ENCODE assay signal across 22 cellular contexts in genomic region chr10:121084675-121085070, GRCh38.
DNase-seq lines count a peak whose midpoint lies in the region; ATAC-seq and TF ChIP-seq lines count a peak whose summit lies in the region.
"Had no signal": no experiment of that assay in that cellular context is flagged by ENCODE, and none has a peak within 500 bp of the region (broad histone marks: within the 10 kb centered on the region; RNA-seq: fewer than 3 reads in every experiment).

No MANE protein-coding gene starts in this region.

- H3K4me1 ChIP-seq in Caco-2 (peaks cover 66% of the 10 kb centered on the region), mesendoderm (ENCODE audit: control insufficient read depth, low read depth, low read length) (peaks cover 5% of the 10 kb centered on the region), suprapubic skin (no peaks in the 10 kb centered on the region)
- H3K4me1 ChIP-seq in naive thymus-derived CD4-positive, alpha-beta T cell (ENCODE audit: control insufficient read depth in 2 of 2, insufficient read depth in 2 of 2, low read length in 2 of 2), result no peaks in the 10 kb centered on the region
- H3K4me1 ChIP-seq: HAP-1, SJSA1 had no signal

- no peak overlapping the region for H2BK120ac ChIP-seq in mesendoderm (ENCODE audit: low read depth, low read length)

- H3K27ac Mint-ChIP-seq in Caco-2 (ENCODE audit: unreplicated experiment), result peak overlapping the region; percentile 39
- no peak overlapping the region for H3K27ac Mint-ChIP-seq in naive thymus-derived CD4-positive, alpha-beta T cell
- H3K27ac Mint-ChIP-seq: GM23338, HFFc6 had no signal

- TF ChIP-seq CTCF in Caco-2 (IDR thresholded peaks at IDR 0.05; ENCODE audit: insufficient read depth in 1 of 2, low read depth in 1 of 2, low read length in 1 of 2, severe bottlenecking in 1 of 2, unreplicated experiment in 1 of 2) (no peak), suprapubic skin (IDR thresholded peaks at IDR 0.05) (no peak)

- H3K79me1 ChIP-seq in mesendoderm (ENCODE audit: low read length), result no peaks in the 10 kb centered on the region

- H2AK5ac ChIP-seq in mesendoderm (ENCODE audit: low read length), result no peak overlapping the region

- no peak overlapping the region for H3K4me2 ChIP-seq in mesendoderm (ENCODE audit: low read length)
- H3K4me2 ChIP-seq: GM23338, PC-9 had no signal

- peak overlapping the region; percentile 13 for H2BK5ac ChIP-seq in mesendoderm (ENCODE audit: low read length)

- CTCF ChIA-PET in Caco-2 (lab: Charles Lee), result interaction anchor here (1.6 kb wide), 1 partner anchor 12 kb away, joined by 4 read pairs; no protein-coding TSS in a partner anchor
- CTCF ChIA-PET in naive thymus-derived CD4-positive, alpha-beta T cell (lab: Charles Lee), result no interaction called here

- H3K36me3 Mint-ChIP-seq in Caco-2 (ENCODE audit: insufficient read depth, unreplicated experiment), result no peaks in the 10 kb centered on the region
- no peaks in the 10 kb centered on the region for H3K36me3 Mint-ChIP-seq in naive thymus-derived CD4-positive, alpha-beta T cell

- H3K9ac ChIP-seq in mesendoderm (ENCODE audit: low read length), result no peak overlapping the region

- peaks cover 53% of the 10 kb centered on the region for H3K4me1 Mint-ChIP-seq in Caco-2 (ENCODE audit: low read depth, unreplicated experiment)
- H3K4me1 Mint-ChIP-seq in naive thymus-derived CD4-positive, alpha-beta T cell, result no peaks in the 10 kb centered on the region

- TF ChIP-seq EP300 in suprapubic skin (IDR thresholded peaks at IDR 0.05), result no peak

- intact Hi-C loops in Caco-2 (cut with micrococcal nuclease; ENCODE audit: unreplicated experiment) (loop anchor here (5.0 kb wide), 1 partner anchor 353 kb away; no protein-coding TSS in a partner anchor), Right ventricle myocardium inferior (cut with DNase I) (no loop called here)
- intact Hi-C loops in naive thymus-derived CD4-positive, alpha-beta T cell (cut with micrococcal nuclease), result no loop called here

- H3K4me3 ChIP-seq in Caco-2 (ENCODE audit: low read depth, low read length), result no peak overlapping the region
- H3K4me3 ChIP-seq in mesendoderm (ENCODE audit: low read length), result no peak overlapping the region
- no peak overlapping the region for H3K4me3 ChIP-seq in suprapubic skin
- H3K4me3 ChIP-seq in naive thymus-derived CD4-positive, alpha-beta T cell (ENCODE audit: low read length), result no peak overlapping the region
- H3K4me3 ChIP-seq: GM12878, GM23338, HAP-1, MG63, PC-9, SJSA1 had no signal

- DNase-seq in Caco-2, result no peak
- peak; percentile 26 for DNase-seq in cerebellum (ENCODE audit: low spot score)
- DNase-seq in mesendoderm, result no peak
- peak; percentile 61 for DNase-seq in superior temporal gyrus (ENCODE audit: extremely low spot score)
- no peak for DNase-seq in suprapubic skin (ENCODE audit: low spot score in 2 of 2)
- DNase-seq in Right ventricle myocardium inferior (ENCODE audit: missing footprints), result no peak
- no peak for DNase-seq in naive thymus-derived CD4-positive, alpha-beta T cell
- DNase-seq: 8988T; ACHN; DMS53; HFFc6; KBM-7; MG63; NCI-H1105 treated with DMSO at 0.1 percent for 48 hours; NCI-H2029; NK-92 treated with Interleukin-12 subunit alpha and Interleukin-12 subunit beta, amount 100 ng/mL, for 24 hours; PC-9; Right ventricle myocardium superior had no signal

- H3K27ac ChIP-seq in mesendoderm (ENCODE audit: low read depth, low read length), result no peak overlapping the region
- no peak overlapping the region for H3K27ac ChIP-seq in suprapubic skin
- H3K27ac ChIP-seq in naive thymus-derived CD4-positive, alpha-beta T cell (ENCODE audit: low read depth, low read length), result no peak overlapping the region
- H3K27ac ChIP-seq: PC-9, SJSA1 had no signal

- no peak overlapping the region for H4K5ac ChIP-seq in mesendoderm (ENCODE audit: low read length)

- H3K4ac ChIP-seq in mesendoderm (ENCODE audit: low read depth, low read length), result no peak overlapping the region

- POLR2A ChIA-PET in Caco-2 (lab: Charles Lee), result interaction anchor here (0.5 kb wide), 1 partner anchor 19 kb away, joined by 3 read pairs; no protein-coding TSS in a partner anchor
- POLR2A ChIA-PET in naive thymus-derived CD4-positive, alpha-beta T cell (lab: Charles Lee), result no interaction called here

- H3K36me3 ChIP-seq in Caco-2 (ENCODE audit: control insufficient read depth, insufficient read depth, low read length) (no peaks in the 10 kb centered on the region), mesendoderm (ENCODE audit: control insufficient read depth, insufficient read depth, low read length) (no peaks in the 10 kb centered on the region), suprapubic skin (no peaks in the 10 kb centered on the region)
- H3K36me3 ChIP-seq in naive thymus-derived CD4-positive, alpha-beta T cell (ENCODE audit: control insufficient read depth in 2 of 3, insufficient read depth in 3 of 3, low read length in 3 of 3), result no peaks in the 10 kb centered on the region
- H3K36me3 ChIP-seq: HAP-1, MG63, SJSA1 had no signal

- H3K56ac ChIP-seq in mesendoderm (ENCODE audit: low read length), result no peak overlapping the region

- H3K4me3 Mint-ChIP-seq in Caco-2 (ENCODE audit: unreplicated experiment), result no peak overlapping the region
- H3K4me3 Mint-ChIP-seq in naive thymus-derived CD4-positive, alpha-beta T cell, result no peak overlapping the region
- H3K4me3 Mint-ChIP-seq: GM23338, HFFc6 had no signal

- H2BK15ac ChIP-seq in mesendoderm (replicated peaks; ENCODE audit: low read depth), result no peak overlapping the region

- no peaks in the 10 kb centered on the region for H3K79me2 ChIP-seq in mesendoderm (ENCODE audit: control insufficient read depth, insufficient read depth, low read length)

- H3K27me3 Mint-ChIP-seq in Caco-2 (ENCODE audit: insufficient read depth, unreplicated experiment), result no peaks in the 10 kb centered on the region
- H3K27me3 Mint-ChIP-seq in naive thymus-derived CD4-positive, alpha-beta T cell, result peaks cover 0 to 15% (median 6%) of the 10 kb centered on the region in 5 donors

- no CpG with 5 or more reads among the region's 7 CpGs for WGBS in mesendoderm (ENCODE audit: extremely low coverage, insufficient coverage, low lambda C conversion rate)
- WGBS in suprapubic skin, result 85% methylated on average over 5 of the region's 7 CpGs

- TF ChIP-seq POLR2A in suprapubic skin (IDR thresholded peaks at IDR 0.05), result no peak

- H3K27me3 ChIP-seq in Caco-2 (replicated peaks; ENCODE audit: control insufficient read depth, insufficient read depth, low read length), result no peaks in the 10 kb centered on the region
- no peaks in the 10 kb centered on the region for H3K27me3 ChIP-seq in mesendoderm (ENCODE audit: insufficient read depth, low read length, poor library complexity)
- no peaks in the 10 kb centered on the region for H3K27me3 ChIP-seq in suprapubic skin
- no peaks in the 10 kb centered on the region for H3K27me3 ChIP-seq in naive thymus-derived CD4-positive, alpha-beta T cell (ENCODE audit: control insufficient read depth in 2 of 2, insufficient read depth in 2 of 2, low read length in 2 of 2)
- H3K27me3 ChIP-seq: MG63, SJSA1 had no signal

- H3K9me3 Mint-ChIP-seq in Caco-2 (ENCODE audit: unreplicated experiment), result no peaks in the 10 kb centered on the region
- H3K9me3 Mint-ChIP-seq in naive thymus-derived CD4-positive, alpha-beta T cell, result peaks cover 0 to 6% (median 2%) of the 10 kb centered on the region in 11 donors

- BruUV-seq in Caco-2 (replicated peaks; lab: Mats Ljungman, UMichigan), result no TSS peak

- H3K23ac ChIP-seq in mesendoderm (ENCODE audit: low read length), result no peak overlapping the region

- no peak overlapping the region for H3K18ac ChIP-seq in mesendoderm (ENCODE audit: low read length)

- H3K9me3 ChIP-seq in Caco-2 (no peaks in the 10 kb centered on the region), suprapubic skin (no peaks in the 10 kb centered on the region)
- no peaks in the 10 kb centered on the region for H3K9me3 ChIP-seq in naive thymus-derived CD4-positive, alpha-beta T cell (ENCODE audit: control insufficient read depth in 2 of 3, low read length in 3 of 3)
- H3K9me3 ChIP-seq: HAP-1, MG63 had no signal

- H4K8ac ChIP-seq in mesendoderm (ENCODE audit: low read depth, low read length), result no peak overlapping the region

- no peak for ATAC-seq in Right ventricle myocardium inferior
- no peak for ATAC-seq in naive thymus-derived CD4-positive, alpha-beta T cell
- ATAC-seq: GM12878, GM23338 had no signal

Comparison
In these comparisons a context has a peak if more than half of its experiments do, and no peak if none do; other contexts are left out.
1. DNase-seq: peak in cerebellum (single experiment) and superior temporal gyrus (single experiment); none in Caco-2 (0 of 2), mesendoderm (single experiment), suprapubic skin (0 of 2), Right ventricle myocardium inferior (single experiment) and naive thymus-derived CD4-positive, alpha-beta T cell (0 of 9).